In the genomic region with DNA sequence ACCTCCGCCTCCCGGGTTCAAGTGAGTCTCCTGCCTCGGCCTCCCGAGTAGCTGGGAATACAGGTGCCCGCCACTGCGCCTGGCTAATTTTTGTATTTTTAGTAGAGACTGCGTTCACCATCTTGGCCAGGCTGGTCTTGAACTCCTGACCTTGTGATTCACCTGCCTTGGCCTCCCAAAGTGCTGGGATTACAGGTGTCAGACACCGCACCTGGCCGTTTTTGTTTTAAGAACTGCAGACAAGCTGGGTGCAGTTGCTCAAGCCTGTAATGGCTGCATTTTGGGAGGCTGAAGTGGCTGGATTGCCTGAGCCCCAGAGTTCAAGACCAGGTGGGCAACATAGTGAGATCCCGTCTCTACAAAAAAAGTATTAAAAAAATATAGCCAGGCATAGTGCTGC, we compare ENCODE assay signal across 8 cellular contexts. TPM values are rescaled to one million over a fixed set of nuclear protein-coding genes. Genes with fewer than 3 reads are reported as not detected.
A peak's percentile ranks its signal among the peaks of the same experiment; 100 is the strongest.
DNase-seq lines count a peak whose midpoint lies in the region; ATAC-seq, FAIRE-seq and TF ChIP-seq lines count a peak whose summit lies in the region.
"Not testable (repeated sequence)": the region's sequence is repeated elsewhere in the genome, so short reads cannot be mapped to it uniquely, and the experiment has no call there.

No MANE protein-coding gene starts in this region.

- H3K4me1 ChIP-seq in BE2C; OCI-LY7 (ENCODE audit: insufficient read depth, low read length, poor library complexity, severe bottlenecking); K562 (replicated peaks in 1 of 2; ENCODE audit: control insufficient read depth in 2 of 2, insufficient read depth in 2 of 2, low read length in 2 of 2): not testable (repeated sequence)

- POLR2A ChIA-PET in OCI-LY7 (lab: Charles Lee); activated CD8-positive, alpha-beta T cell treated with anti-CD3 and anti-CD28 coated beads, Interleukin-2, amount 10 ng/mL, durations not matched to agents 7 days and 5 days (lab: Charles Lee); K562 (lab: Yijun Ruan, JAX): not testable (repeated sequence)

- H3K9ac ChIP-seq in K562 (ENCODE audit: insufficient read depth in 1 of 2, low read depth in 2 of 2, low read length in 2 of 2), result not testable (repeated sequence)

- DNase-seq in BE2C, result peak; percentile 18
- DNase-seq in OCI-LY7 (ENCODE audit: low spot score), result peak; percentile 23
- DNase-seq in activated CD8-positive, alpha-beta T cell treated with anti-CD3 and anti-CD28 coated beads, Interleukin-2, amount 10 ng/mL, durations not matched to agents 7 days and 5 days, result peak; percentile 32
- DNase-seq in K562 (ENCODE audit: extremely low read depth in 1 of 4, low spot score in 3 of 4); natural killer cell treated with Interleukin-12 subunit alpha and Interleukin-12 subunit beta and Interleukin-15 and Interleukin-18, amount 100 ng/mL, for 72 hours (ENCODE audit: low spot score): not testable (repeated sequence)
- DNase-seq in Right ventricle myocardium inferior (ENCODE audit: missing footprints), result peak; percentile 79
- peak; percentile 8 for DNase-seq in kidney tubule cell (ENCODE audit: low spot score)

- CTCF ChIA-PET in OCI-LY7 (lab: Charles Lee; ENCODE audit: unreplicated experiment); activated CD8-positive, alpha-beta T cell treated with anti-CD3 and anti-CD28 coated beads, Interleukin-2, amount 10 ng/mL, durations not matched to agents 7 days and 5 days (lab: Charles Lee); K562 (lab: Yijun Ruan, JAX; ENCODE audit: low intra/inter-chr PET ratio): not testable (repeated sequence)

- TF ChIP-seq CTCF in BE2C (IDR thresholded peaks at IDR 0.05; ENCODE audit: low read depth, low read length); OCI-LY7 (conservative IDR thresholded peaks at IDR 0.05; ENCODE audit: low read length); K562 (IDR thresholded peaks at IDR 0.05 in 2 of 3, conservative IDR thresholded peaks at IDR 0.05 in 1 of 3; ENCODE audit: insufficient read depth in 2 of 3, low read depth in 1 of 3, low read length in 3 of 3): not testable (repeated sequence)

- not testable (repeated sequence) for H3K4me3 ChIP-seq in BE2C (ENCODE audit: low read depth, low read length); OCI-LY7 (ENCODE audit: low read depth, low read length, poor library complexity, severe bottlenecking); K562

- ATAC-seq in activated CD8-positive, alpha-beta T cell treated with anti-CD3 and anti-CD28 coated beads, Interleukin-2, amount 10 ng/mL, durations not matched to agents 7 days and 5 days, result not testable (repeated sequence)
- peak; percentile 70 for ATAC-seq in K562
- peak; percentile 22 for ATAC-seq in Right ventricle myocardium inferior
- ATAC-seq in natural killer cell treated with Interleukin-12 subunit alpha and Interleukin-12 subunit beta and Interleukin-15 and Interleukin-18, amount 100 ng/mL, for 72 hours, result peak; percentile 8 to 22
- peak; percentile 18 for ATAC-seq in stimulated activated memory B cell treated with anti-CD40 and anti-IgM and Interleukin-4, amounts not matched to agents 10 μg/mL and 1 μg/mL and 100 μg/mL, for 72 hours

- H3K9me3 ChIP-seq in BE2C; OCI-LY7 (ENCODE audit: low read length); K562 (replicated peaks; ENCODE audit: control insufficient read depth, insufficient read depth, low read depth, low read length): not testable (repeated sequence)

- H3K4me3 Mint-ChIP-seq in activated CD8-positive, alpha-beta T cell treated with anti-CD3 and anti-CD28 coated beads, Interleukin-2, amount 10 ng/mL, durations not matched to agents 7 days and 5 days; natural killer cell treated with Interleukin-12 subunit alpha and Interleukin-12 subunit beta and Interleukin-15 and Interleukin-18, amount 100 ng/mL, for 72 hours; stimulated activated memory B cell treated with anti-CD40 and anti-IgM and Interleukin-4, amounts not matched to agents 10 μg/mL and 1 μg/mL and 100 μg/mL, for 72 hours: not testable (repeated sequence)

- not testable (repeated sequence) for H3K4me1 Mint-ChIP-seq in activated CD8-positive, alpha-beta T cell treated with anti-CD3 and anti-CD28 coated beads, Interleukin-2, amount 10 ng/mL, durations not matched to agents 7 days and 5 days (ENCODE audit: low read depth); natural killer cell treated with Interleukin-12 subunit alpha and Interleukin-12 subunit beta and Interleukin-15 and Interleukin-18, amount 100 ng/mL, for 72 hours (ENCODE audit: low read depth in 2 of 2); stimulated activated memory B cell treated with anti-CD40 and anti-IgM and Interleukin-4, amounts not matched to agents 10 μg/mL and 1 μg/mL and 100 μg/mL, for 72 hours

- H3K27me3 ChIP-seq in BE2C; K562 (ENCODE audit: control insufficient read depth in 2 of 2, insufficient read depth in 2 of 2, low read length in 2 of 2): not testable (repeated sequence)

- in situ Hi-C loops in K562 (cut with MboI), result not testable (repeated sequence)

- not testable (repeated sequence) for TF ChIP-seq RAD21 in K562 (CRISPR knock-in tag; conservative IDR thresholded peaks at IDR 0.05 in 1 of 2, IDR thresholded peaks at IDR 0.05 in 1 of 2)

- BruUV-seq in OCI-LY7 (replicated peaks; lab: Mats Ljungman, UMichigan); K562 (replicated peaks; lab: Mats Ljungman, UMichigan): not testable (repeated sequence)

- H3K27ac Mint-ChIP-seq in activated CD8-positive, alpha-beta T cell treated with anti-CD3 and anti-CD28 coated beads, Interleukin-2, amount 10 ng/mL, durations not matched to agents 7 days and 5 days; natural killer cell treated with Interleukin-12 subunit alpha and Interleukin-12 subunit beta and Interleukin-15 and Interleukin-18, amount 100 ng/mL, for 72 hours; stimulated activated memory B cell treated with anti-CD40 and anti-IgM and Interleukin-4, amounts not matched to agents 10 μg/mL and 1 μg/mL and 100 μg/mL, for 72 hours: not testable (repeated sequence)

- not testable (repeated sequence) for H3K79me2 ChIP-seq in OCI-LY7 (ENCODE audit: insufficient read depth, low read depth, low read length); K562 (ENCODE audit: control insufficient read depth, insufficient read depth, low read length)

- not testable (repeated sequence) for FAIRE-seq in K562 (lab: Jason Lieb, UNC)

- not testable (repeated sequence) for H3K27ac ChIP-seq in OCI-LY7 (ENCODE audit: low read depth, low read length, poor library complexity, severe bottlenecking); K562 (ENCODE audit: extremely low read depth, low read depth, low read length)

- not testable (repeated sequence) for H3K9me2 ChIP-seq in OCI-LY7 (ENCODE audit: insufficient read depth, low read length)

- TF ChIP-seq EP300 in K562 (IDR thresholded peaks at IDR 0.05; ENCODE audit: low read length), result not testable (repeated sequence)

- not testable (repeated sequence) for H3K9me3 Mint-ChIP-seq in activated CD8-positive, alpha-beta T cell treated with anti-CD3 and anti-CD28 coated beads, Interleukin-2, amount 10 ng/mL, durations not matched to agents 7 days and 5 days (ENCODE audit: insufficient read depth); natural killer cell treated with Interleukin-12 subunit alpha and Interleukin-12 subunit beta and Interleukin-15 and Interleukin-18, amount 100 ng/mL, for 72 hours; stimulated activated memory B cell treated with anti-CD40 and anti-IgM and Interleukin-4, amounts not matched to agents 10 μg/mL and 1 μg/mL and 100 μg/mL, for 72 hours

- not testable (repeated sequence) for H3K27me3 Mint-ChIP-seq in activated CD8-positive, alpha-beta T cell treated with anti-CD3 and anti-CD28 coated beads, Interleukin-2, amount 10 ng/mL, durations not matched to agents 7 days and 5 days (ENCODE audit: low read depth); natural killer cell treated with Interleukin-12 subunit alpha and Interleukin-12 subunit beta and Interleukin-15 and Interleukin-18, amount 100 ng/mL, for 72 hours; stimulated activated memory B cell treated with anti-CD40 and anti-IgM and Interleukin-4, amounts not matched to agents 10 μg/mL and 1 μg/mL and 100 μg/mL, for 72 hours

- H3K4me2 ChIP-seq in OCI-LY7 (ENCODE audit: low read length); K562 (ENCODE audit: insufficient read depth, low read length): not testable (repeated sequence)

- not testable (repeated sequence) for H3K36me3 Mint-ChIP-seq in activated CD8-positive, alpha-beta T cell treated with anti-CD3 and anti-CD28 coated beads, Interleukin-2, amount 10 ng/mL, durations not matched to agents 7 days and 5 days (ENCODE audit: low read depth); natural killer cell treated with Interleukin-12 subunit alpha and Interleukin-12 subunit beta and Interleukin-15 and Interleukin-18, amount 100 ng/mL, for 72 hours; stimulated activated memory B cell treated with anti-CD40 and anti-IgM and Interleukin-4, amounts not matched to agents 10 μg/mL and 1 μg/mL and 100 μg/mL, for 72 hours

- not testable (repeated sequence) for H2AFZ ChIP-seq in OCI-LY7 (ENCODE audit: low read length); K562 (ENCODE audit: low read depth, low read length)

- intact Hi-C loops in OCI-LY7 (cut with micrococcal nuclease; ENCODE audit: unreplicated experiment); K562 (cut with micrococcal nuclease); Right ventricle myocardium inferior (cut with DNase I): not testable (repeated sequence)

- TF ChIP-seq POLR2A in K562 (conservative IDR thresholded peaks at IDR 0.05), result not testable (repeated sequence)

- H3K9me1 ChIP-seq in K562 (ENCODE audit: control insufficient read depth, insufficient read depth, low read length), result not testable (repeated sequence)

- 5% methylated on average over 10 of the region's 10 CpGs for WGBS in K562 (ENCODE audit: insufficient coverage, low coverage, missing lambda C conversion rate)

- not testable (repeated sequence) for H4K20me1 ChIP-seq in OCI-LY7 (ENCODE audit: insufficient read depth, low read length); K562 (replicated peaks; ENCODE audit: control insufficient read depth, insufficient read depth, low read length)

- H3K36me3 ChIP-seq in BE2C; OCI-LY7 (ENCODE audit: insufficient read depth, low read length); K562 (ENCODE audit: control insufficient read depth, insufficient read depth, low read length): not testable (repeated sequence)

RNA-seq across cellular contexts. Expression of gene ZNG1F, which starts 43.2 kb away (rescaled TPM):
- polyA plus RNA-seq in BE2C (2012; ENCODE audit: insufficient read depth, insufficient read length, low read depth), result 3.0 TPM
- total RNA-seq in OCI-LY7 (2014; rRNA removed; shearing (Covaris generic)), result 10.5 and 21.3 TPM in 2 replicates
- total RNA-seq in OCI-LY7 (2022) (25.8 and 28.6 TPM in 2 replicates), K562 (2014; rRNA removed) (24.8 and 54.2 TPM in 2 replicates), K562 (2014; rRNA removed; fragmentation: Illumina TruSeq; extraction: Trizol) (32.2 TPM in 2 replicates), K562 (2015; rRNA removed; fragmentation: Illumina TruSeq; extraction: Trizol) (34.4 and 48.0 TPM in 2 replicates), K562 (2021) (6.9 and 7.4 TPM in 2 replicates), Right ventricle myocardium inferior (4.2 TPM)
- total RNA-seq in activated CD8-positive, alpha-beta T cell treated with anti-CD3 and anti-CD28 coated beads, Interleukin-2, amount 10 ng/mL, durations not matched to agents 7 days and 5 days, result 10 to 100 TPM in 1 of 2 experiments, 1 to 10 TPM in 1; 7.6 to 11.6 TPM
- total RNA-seq in K562 (2011; cell fraction: chromatin; rRNA removed; ENCODE audit: low replicate concordance), result 44.7 and 70.9 TPM in 2 replicates
- 7.7 and 12.1 TPM in 2 replicates for total RNA-seq in K562 (2011; cell fraction: nucleolus; rRNA removed)
- 34.8 and 46.7 TPM in 2 replicates for total RNA-seq in K562 (2011; cell fraction: nucleoplasm; rRNA removed)
- polyA plus RNA-seq in K562 (2011; rRNA removed) (11.5 and 12.2 TPM in 2 replicates), K562 (2014; fragmentation: Illumina TruSeq; extraction: Trizol) (24.9 and 39.5 TPM in 2 replicates), K562 (2014; fragmentation: Nextera tagmentation; extraction: Ambion mirVana) (10 to 100 TPM; 13.5 to 18.4 TPM), K562 (2014; rRNA removed) (45.9 and 104 TPM in 2 replicates)
- 0.66 and 16.5 TPM in 2 replicates for polyA plus RNA-seq in K562 (2011; cell fraction: cytosol; rRNA removed)
- polyA plus RNA-seq in K562 (2011; cell fraction: nucleus; rRNA removed), result 32.9 and 39.7 TPM in 2 replicates
- polyA plus RNA-seq in K562 (2012), result 4.7 and 5.6 TPM in 2 replicates
- polyA minus RNA-seq in K562 (2011; rRNA and poly(A)+ RNA removed), result 38.4 and 39.9 TPM in 2 replicates
- polyA minus RNA-seq in K562 (2011; cell fraction: cytosol; rRNA and poly(A)+ RNA removed), result 1.5 and 2.7 TPM in 2 replicates
- 25.8 and 46.0 TPM in 2 replicates for polyA minus RNA-seq in K562 (2011; cell fraction: nucleus; rRNA and poly(A)+ RNA removed)
- 10 to 100 TPM in 1 of 2 donors, 1 to 10 TPM in 1; 7.1 to 20.2 TPM for total RNA-seq in natural killer cell treated with Interleukin-12 subunit alpha and Interleukin-12 subunit beta and Interleukin-15 and Interleukin-18, amount 100 ng/mL, for 72 hours
